Comparison of ENCODE assay signal across 20 cellular contexts in the genomic region with DNA sequence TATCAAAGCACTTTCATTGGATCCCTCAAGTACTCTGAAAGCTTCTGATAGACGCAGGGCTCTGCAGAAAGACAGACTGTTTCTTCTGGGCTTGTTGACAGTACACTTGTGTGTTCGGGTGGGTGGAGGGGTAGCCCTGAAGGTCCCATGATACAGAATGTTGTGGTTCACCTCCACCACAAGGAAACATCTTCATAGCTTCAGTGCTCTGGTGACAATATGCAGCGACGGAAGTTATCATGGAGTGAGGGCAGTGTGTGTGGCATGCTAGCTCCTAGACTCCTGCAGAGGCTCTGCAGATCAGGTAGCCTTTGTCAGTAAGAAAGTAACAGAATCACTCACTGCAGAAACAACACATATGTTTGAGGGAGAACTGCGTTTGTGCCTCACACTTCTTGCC.
DNase-seq lines count a peak whose midpoint lies in the region; ATAC-seq and TF ChIP-seq lines count a peak whose summit lies in the region.
"Had no signal": no experiment of that assay in that cellular context is flagged by ENCODE, and none has a peak within 500 bp of the region (broad histone marks: within the 10 kb centered on the region; RNA-seq: fewer than 3 reads in every experiment).

No MANE protein-coding gene starts in this region.

- no peak overlapping the region for H3K4me2 ChIP-seq in parathyroid adenoma (ENCODE audit: low read length)

- H3K9ac ChIP-seq in parathyroid adenoma: no peak overlapping the region
- H3K9ac ChIP-seq: GM23248 had no signal

- no peaks in the 10 kb centered on the region for H3K79me2 ChIP-seq in parathyroid adenoma

- H3K4me1 ChIP-seq in cardiac muscle cell (ENCODE audit: low read depth) (peaks cover 37% of the 10 kb centered on the region), right atrium auricular region (peaks cover 0 to 12% of the 10 kb centered on the region in 2 donors), left ventricle myocardium inferior (peaks cover 25% of the 10 kb centered on the region), parathyroid adenoma (peaks cover 11% of the 10 kb centered on the region)

- H3K4me3 ChIP-seq in cardiac muscle cell (no peak overlapping the region), right atrium auricular region (no peak overlapping the region), left ventricle myocardium inferior (no peak overlapping the region), parathyroid adenoma (ENCODE audit: low read depth, low read length) (no peak overlapping the region)
- H3K4me3 ChIP-seq: GM12878, GM23248 had no signal

- no peaks in the 10 kb centered on the region for H3K27me3 ChIP-seq in cardiac muscle cell
- H3K27me3 ChIP-seq in right atrium auricular region: no peaks in the 10 kb centered on the region
- H3K27me3 ChIP-seq in left ventricle myocardium inferior (ENCODE audit: low read depth): no peaks in the 10 kb centered on the region
- H3K27me3 ChIP-seq in parathyroid adenoma (ENCODE audit: control insufficient read depth, insufficient read depth, low read length): no peaks in the 10 kb centered on the region

- ATAC-seq in GM19397 (IDR thresholded peaks at IDR 0.05; ENCODE audit: unreplicated experiment) (no peak), HG03045 (IDR thresholded peaks at IDR 0.05; ENCODE audit: unreplicated experiment) (no peak)
- ATAC-seq: GM12878, PC-3 had no signal

- H2AFZ ChIP-seq in parathyroid adenoma: peak overlapping the region; percentile 18
- H2AFZ ChIP-seq: GM23248 had no signal

- intact Hi-C loops in left ventricle myocardium inferior (cut with micrococcal nuclease): no loop called here

- H3K36me3 ChIP-seq in cardiac muscle cell (peaks cover 3% of the 10 kb centered on the region), right atrium auricular region (no peaks in the 10 kb centered on the region), left ventricle myocardium inferior (no peaks in the 10 kb centered on the region), parathyroid adenoma (ENCODE audit: control insufficient read depth, insufficient read depth, low read length) (no peaks in the 10 kb centered on the region)

- H3K9me3 ChIP-seq in cardiac muscle cell (ENCODE audit: low read depth) (no peaks in the 10 kb centered on the region), right atrium auricular region (no peaks in the 10 kb centered on the region), left ventricle myocardium inferior (replicated peaks) (no peaks in the 10 kb centered on the region), parathyroid adenoma (ENCODE audit: control insufficient read depth, low read length) (no peaks in the 10 kb centered on the region)

- DNase-seq in cardiac muscle cell (ENCODE audit: low read depth in 1 of 2, low spot score in 1 of 2) (peak in 1 of 2 donors; percentile 29), right atrium auricular region (ENCODE audit: low spot score) (no peak), left ventricle myocardium inferior (no peak), NCI-H1048 (lab: John Stamatoyannopoulos, UW) (no peak), NCI-H2107 treated with DMSO at 0.1 percent for 48 hours (lab: John Stamatoyannopoulos, UW; ENCODE audit: unreplicated experiment) (no peak)
- DNase-seq: Calu3; CD4-positive, CD25-positive, alpha-beta regulatory T cell; GM23248; KBM-7; NCI-H1092 treated with DMSO at 0.1 percent for 48 hours; NCI-H1694; NCI-H2107; NCI-H345; NCI-H69; PC-3 had no signal

- H3K27ac ChIP-seq in cardiac muscle cell (peak overlapping the region; percentile 85), right atrium auricular region (peak overlapping the region in 1 of 2 donors; percentile 29), left ventricle myocardium inferior (replicated peaks) (peak overlapping the region; percentile 62), parathyroid adenoma (no peak overlapping the region)
- H3K27ac ChIP-seq: GM23248, HL-60 had no signal

- TF ChIP-seq CTCF in cardiac muscle cell (IDR thresholded peaks at IDR 0.05; ENCODE audit: low read depth, low read length) (no peak), right atrium auricular region (IDR thresholded peaks at IDR 0.05) (no peak), left ventricle myocardium inferior (IDR thresholded peaks at IDR 0.05; ENCODE audit: borderline replicate concordance) (no peak), parathyroid adenoma (IDR thresholded peaks at IDR 0.05) (no peak)
